ENCODE assay signal across 14 cellular contexts in the genomic region with DNA sequence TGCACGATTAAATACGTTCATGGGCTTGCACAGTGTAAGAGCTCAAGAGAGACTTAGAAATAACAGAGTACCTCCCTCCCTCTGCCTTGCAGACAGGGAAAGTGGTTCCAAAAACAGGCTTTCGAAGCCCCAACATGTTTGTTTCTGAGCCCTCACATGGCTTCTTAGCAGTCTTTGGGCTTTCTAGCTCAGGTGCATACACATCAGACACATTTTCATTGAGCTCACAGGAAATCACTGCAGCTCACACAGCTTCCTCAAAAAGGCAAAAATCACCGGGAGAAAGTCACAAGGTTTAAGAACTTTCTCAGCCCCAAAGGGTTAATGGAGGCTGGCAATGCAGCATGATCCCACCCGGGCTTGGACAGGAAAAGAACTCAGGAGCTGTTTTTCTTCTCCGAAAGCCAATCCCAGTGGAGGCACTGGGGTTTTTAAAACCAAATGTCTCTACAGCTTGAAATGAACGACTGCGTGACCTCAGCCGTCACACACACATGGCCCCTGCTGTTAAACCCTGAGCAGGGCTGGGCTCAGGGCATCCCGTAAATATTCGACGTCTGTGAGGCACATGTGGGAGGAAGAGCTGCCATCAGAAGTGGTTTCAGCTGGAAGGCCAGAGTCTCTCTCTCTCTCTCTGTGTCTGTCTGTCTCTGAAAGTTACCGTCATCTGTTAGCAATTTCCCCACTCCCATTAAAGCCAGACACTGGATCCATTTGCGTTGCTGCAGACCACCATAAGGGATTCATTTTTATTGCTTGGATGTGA.
DNase-seq lines count a peak whose midpoint lies in the region; TF ChIP-seq lines count a peak whose summit lies in the region.
"Had no signal": no experiment of that assay in that cellular context is flagged by ENCODE, and none has a peak within 500 bp of the region (broad histone marks: within the 10 kb centered on the region; RNA-seq: fewer than 3 reads in every experiment).

No MANE protein-coding gene starts in this region.

- H3K79me2 ChIP-seq in DOHH2 (ENCODE audit: control insufficient read depth, low read length) (no peaks in the 10 kb centered on the region), PC-9 (ENCODE audit: low read depth) (peaks cover 28% of the 10 kb centered on the region), neural progenitor cell (ENCODE audit: low read depth) (no peaks in the 10 kb centered on the region)

- no peak for TF ChIP-seq EP300 in esophagus muscularis mucosa (IDR thresholded peaks at IDR 0.05)

- H3K9me3 ChIP-seq in DOHH2 (ENCODE audit: control insufficient read depth, insufficient read depth, low read length) = no peaks in the 10 kb centered on the region
- H3K9me3 ChIP-seq in PC-9 (ENCODE audit: insufficient read depth, low read depth) = no peaks in the 10 kb centered on the region
- no peaks in the 10 kb centered on the region for H3K9me3 ChIP-seq in esophagus squamous epithelium
- no peaks in the 10 kb centered on the region for H3K9me3 ChIP-seq in neural progenitor cell (ENCODE audit: low read depth)
- no peaks in the 10 kb centered on the region for H3K9me3 ChIP-seq in ascending aorta
- no peaks in the 10 kb centered on the region for H3K9me3 ChIP-seq in esophagus muscularis mucosa
- H3K9me3 ChIP-seq: left lung, pancreas had no signal

- H3K9ac ChIP-seq in neural progenitor cell = no peak overlapping the region

- no peak overlapping the region for H2AFZ ChIP-seq in PC-9
- no peak overlapping the region for H2AFZ ChIP-seq in neural progenitor cell (replicated peaks)

- H3K4me2 ChIP-seq in DOHH2 (ENCODE audit: low read length) = peak overlapping the region; percentile 14; the same call in 1 of the 2 replicates
- peak overlapping the region; percentile 91 for H3K4me2 ChIP-seq in PC-9
- no peak overlapping the region for H3K4me2 ChIP-seq in neural progenitor cell

- peaks cover 16% of the 10 kb centered on the region for H3K27me3 ChIP-seq in DOHH2 (ENCODE audit: control insufficient read depth, low read length)
- H3K27me3 ChIP-seq in PC-9 (ENCODE audit: insufficient read depth, low read depth) = no peaks in the 10 kb centered on the region
- no peaks in the 10 kb centered on the region for H3K27me3 ChIP-seq in esophagus squamous epithelium
- no peaks in the 10 kb centered on the region for H3K27me3 ChIP-seq in neural progenitor cell
- H3K27me3 ChIP-seq in ascending aorta = no peaks in the 10 kb centered on the region
- no peaks in the 10 kb centered on the region for H3K27me3 ChIP-seq in esophagus muscularis mucosa
- H3K27me3 ChIP-seq: left lung, pancreas had no signal

- intact Hi-C loops in PC-9 (cut with micrococcal nuclease; ENCODE audit: unreplicated experiment) = no loop called here
- intact Hi-C loops in esophagus squamous epithelium (cut with DNase I) = no loop called here
- intact Hi-C loops in ascending aorta (cut with DNase I) = loop anchor here (2.0 kb wide), 1 partner anchor 22 kb away; no protein-coding TSS in a partner anchor
- intact Hi-C loops in esophagus muscularis mucosa (cut with DNase I) = no loop called here

- H3K4me1 ChIP-seq in DOHH2 (ENCODE audit: control insufficient read depth, low read length) (peaks cover 9% of the 10 kb centered on the region; the same call in 1 of the 2 replicates), PC-9 (replicated peaks; ENCODE audit: insufficient read depth) (peaks cover 81% of the 10 kb centered on the region), esophagus squamous epithelium (peaks cover 30 to 52% (median 42%) of the 10 kb centered on the region in 3 donors), neural progenitor cell (peaks cover 22% of the 10 kb centered on the region), ascending aorta (peaks cover 0 to 20% of the 10 kb centered on the region in 2 donors), esophagus muscularis mucosa (peaks cover 0 to 24% (median 9%) of the 10 kb centered on the region in 4 donors)
- H3K4me1 ChIP-seq: left lung, pancreas had no signal

- H3K27ac ChIP-seq in DOHH2 (ENCODE audit: low read depth, low read length) (no peak overlapping the region), PC-9 (peak overlapping the region; percentile 87), esophagus squamous epithelium (peak overlapping the region; percentile 51 to 59 (median 54)), neural progenitor cell (no peak overlapping the region), ascending aorta (no peak overlapping the region), esophagus muscularis mucosa (replicated peaks in 1 of 4) (no peak overlapping the region)
- H3K27ac ChIP-seq: left lung, pancreas had no signal

- H3K9me2 ChIP-seq in DOHH2 (replicated peaks; ENCODE audit: control insufficient read depth, low read length) (no peaks in the 10 kb centered on the region), PC-9 (ENCODE audit: insufficient read depth) (no peaks in the 10 kb centered on the region)

- peaks cover 64% of the 10 kb centered on the region for H3K4me1 Mint-ChIP-seq in neural progenitor cell

- no peaks in the 10 kb centered on the region for H4K20me1 ChIP-seq in DOHH2 (ENCODE audit: control insufficient read depth, insufficient read depth, low read depth, low read length)
- H4K20me1 ChIP-seq in PC-9 (ENCODE audit: insufficient read depth) = no peaks in the 10 kb centered on the region
- H4K20me1 ChIP-seq in neural progenitor cell (ENCODE audit: low read depth) = no peaks in the 10 kb centered on the region

- H3F3A ChIP-seq in DOHH2 (ENCODE audit: control insufficient read depth, insufficient read depth) (no peaks in the 10 kb centered on the region), PC-9 (ENCODE audit: insufficient read depth, low read depth) (peaks cover 42% of the 10 kb centered on the region), neural progenitor cell (ENCODE audit: low read depth) (peaks cover 10% of the 10 kb centered on the region)

- TF ChIP-seq CTCF in DOHH2 (IDR thresholded peaks at IDR 0.05; ENCODE audit: low read depth, low read length, poor library complexity, severe bottlenecking) = no peak
- TF ChIP-seq CTCF in PC-9 (conservative IDR thresholded peaks at IDR 0.05) = no peak
- TF ChIP-seq CTCF in esophagus squamous epithelium (IDR thresholded peaks at IDR 0.05) = no peak
- TF ChIP-seq CTCF in neural progenitor cell (IDR thresholded peaks at IDR 0.05) = no peak
- TF ChIP-seq CTCF in ascending aorta (IDR thresholded peaks at IDR 0.05) = no peak
- no peak for TF ChIP-seq CTCF in esophagus muscularis mucosa (IDR thresholded peaks at IDR 0.05)

- no peaks in the 10 kb centered on the region for H3K36me3 Mint-ChIP-seq in neural progenitor cell
- H3K36me3 Mint-ChIP-seq: CD8-positive, alpha-beta T cell had no signal

- TF ChIP-seq POLR2A in esophagus squamous epithelium (IDR thresholded peaks at IDR 0.05) = no peak
- TF ChIP-seq POLR2A in esophagus muscularis mucosa (IDR thresholded peaks at IDR 0.05; ENCODE audit: low read depth) = no peak

- H3K36me3 ChIP-seq in DOHH2 (ENCODE audit: control insufficient read depth, low read length) (no peaks in the 10 kb centered on the region), PC-9 (ENCODE audit: low read depth) (no peaks in the 10 kb centered on the region), esophagus squamous epithelium (no peaks in the 10 kb centered on the region), neural progenitor cell (no peaks in the 10 kb centered on the region), ascending aorta (no peaks in the 10 kb centered on the region), esophagus muscularis mucosa (no peaks in the 10 kb centered on the region)
- H3K36me3 ChIP-seq: left lung, pancreas had no signal

- BruUV-seq in PC-9 (replicated peaks; lab: Mats Ljungman, UMichigan) = no TSS peak

- H3K27ac Mint-ChIP-seq in neural progenitor cell = peak overlapping the region; percentile 61
- H3K27ac Mint-ChIP-seq: CD8-positive, alpha-beta T cell had no signal

- POLR2A ChIA-PET in PC-9 (lab: Charles Lee; ENCODE audit: unreplicated experiment) = interaction anchor here (0.5 to 1.0 kb wide), 7 partner anchors 9 to 742 kb away, joined by 4 to 9 read pairs (median 5); no protein-coding TSS in a partner anchor

- 40 to 59% methylated on average over 14 of the region's 14 CpGs for WGBS in esophagus squamous epithelium, 2 donors
- WGBS in esophagus muscularis mucosa = 48% methylated on average over 14 of the region's 14 CpGs

- DNase-seq in PC-9 (no peak), esophagus squamous epithelium (lab: John Stamatoyannopoulos, UW) (no peak), neural progenitor cell (ENCODE audit: low spot score) (no peak), ascending aorta (ENCODE audit: low spot score in 2 of 2) (no peak), NOMO-1 (lab: John Stamatoyannopoulos, UW; ENCODE audit: unreplicated experiment in 2 of 2) (no peak), esophagus muscularis mucosa (ENCODE audit: extremely low spot score) (no peak), D341Med (ENCODE audit: low spot score) (no peak)
- DNase-seq: activated CD4-positive, CD25-positive, alpha-beta regulatory T cell; CD8-positive, alpha-beta T cell; NCI-H510A treated with DMSO at 0.1 percent for 48 hours; SHP77 treated with DMSO at 0.1 percent for 48 hours had no signal

- H3K27me3 Mint-ChIP-seq in neural progenitor cell (ENCODE audit: insufficient read depth, low read depth) = peaks cover 6% of the 10 kb centered on the region

- H3K4me3 ChIP-seq in DOHH2 (ENCODE audit: low read length) (no peak overlapping the region), PC-9 (peak overlapping the region; percentile 64; the same call in 1 of the 2 replicates), esophagus squamous epithelium (no peak overlapping the region), neural progenitor cell (no peak overlapping the region), ascending aorta (no peak overlapping the region), esophagus muscularis mucosa (no peak overlapping the region)
- H3K4me3 ChIP-seq: left lung, pancreas had no signal

- H3K9me3 Mint-ChIP-seq in neural progenitor cell = no peaks in the 10 kb centered on the region
- H3K9me3 Mint-ChIP-seq: CD8-positive, alpha-beta T cell had no signal

- CTCF ChIA-PET in PC-9 (lab: Charles Lee) = interaction anchor here (0.7 to 2.5 kb wide), 3 partner anchors 28 to 502 kb away, joined by 4 to 8 read pairs (median 5); no protein-coding TSS in a partner anchor

- H3K4me3 Mint-ChIP-seq in neural progenitor cell = no peak overlapping the region
- H3K4me3 Mint-ChIP-seq: CD8-positive, alpha-beta T cell had no signal

Comparison
In these comparisons a context has a peak if more than half of its experiments do, and no peak if none do; other contexts are left out.
1. H3K27ac ChIP-seq: peak in PC-9 (single experiment) and esophagus squamous epithelium (4 of 4); none in DOHH2 (single experiment), neural progenitor cell (single experiment), ascending aorta (0 of 2) and esophagus muscularis mucosa (0 of 4).